1 cellular context compared by ENCODE assay signal in the genomic region with DNA sequence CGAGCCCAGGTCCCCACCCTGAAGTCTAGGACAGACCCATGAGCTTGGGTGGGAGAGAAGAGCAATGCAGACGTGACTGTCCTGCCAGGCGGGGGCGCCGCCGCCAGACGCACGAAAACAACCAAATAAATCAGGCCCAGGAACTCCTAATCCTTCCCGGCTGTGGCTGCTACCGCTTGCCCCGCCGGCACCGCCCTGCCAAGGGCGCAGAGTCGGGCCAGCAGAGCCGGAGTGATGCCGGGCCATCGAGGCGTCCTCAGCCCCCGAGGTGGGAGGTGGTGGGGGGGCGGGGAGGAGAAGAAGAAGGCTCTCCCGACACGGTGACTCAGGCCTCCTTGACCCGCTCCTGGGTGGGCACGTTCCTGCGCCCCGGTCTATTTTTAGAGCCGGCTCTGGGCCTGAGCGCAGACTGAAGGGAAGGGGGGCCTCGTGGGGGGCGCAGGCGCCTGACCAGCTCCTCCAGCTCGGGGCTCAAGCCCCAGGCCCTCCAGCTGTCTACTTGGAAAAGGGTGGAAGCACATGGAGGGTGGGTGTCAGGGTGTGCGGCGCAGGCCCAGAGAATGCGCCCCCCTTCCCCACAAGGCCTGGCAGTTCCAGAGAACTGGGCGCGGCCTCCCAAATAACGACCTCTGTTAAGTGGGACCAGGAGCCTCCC.
TF ChIP-seq lines count a peak whose summit lies in the region.

No MANE protein-coding gene starts in this region.

TF ChIP-seq in K562, 482 proteins besides CTCF, POLR2A, EP300 and RAD21 (continued from another document):
- TF ChIP-seq, protein P1, sequence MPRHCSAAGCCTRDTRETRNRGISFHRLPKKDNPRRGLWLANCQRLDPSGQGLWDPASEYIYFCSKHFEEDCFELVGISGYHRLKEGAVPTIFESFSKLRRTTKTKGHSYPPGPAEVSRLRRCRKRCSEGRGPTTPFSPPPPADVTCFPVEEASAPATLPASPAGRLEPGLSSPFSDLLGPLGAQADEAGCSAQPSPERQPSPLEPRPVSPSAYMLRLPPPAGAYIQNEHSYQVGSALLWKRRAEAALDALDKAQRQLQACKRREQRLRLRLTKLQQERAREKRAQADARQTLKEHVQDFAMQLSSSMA (CRISPR knock-in tag; IDR thresholded peaks at IDR 0.05), result no peak
- TF ChIP-seq SMAD1 (IDR thresholded peaks at IDR 0.05; ENCODE audit: low read depth, low read length, partially characterized antibody) (no peak), ZNF785 (CRISPR knock-in tag; IDR thresholded peaks at IDR 0.05) (no peak), ZNF134 (CRISPR knock-in tag; conservative IDR thresholded peaks at IDR 0.05) (no peak), JUNB (CRISPR knock-in tag; conservative IDR thresholded peaks at IDR 0.05) (no peak), PHTF2 (CRISPR knock-in tag; IDR thresholded peaks at IDR 0.05) (no peak), ZNF23 (CRISPR knock-in tag; IDR thresholded peaks at IDR 0.05) (no peak), ILK (tag; IDR thresholded peaks at IDR 0.05; ENCODE audit: borderline replicate concordance, low read depth) (no peak), ZNF282 (CRISPR knock-in tag; IDR thresholded peaks at IDR 0.05) (no peak), EGR1 (conservative IDR thresholded peaks at IDR 0.05) (peak; percentile 20; the same call in 1 of the 2 replicates), TAF9B (IDR thresholded peaks at IDR 0.05; ENCODE audit: partially characterized antibody) (no peak), TEAD4 (IDR thresholded peaks at IDR 0.05; ENCODE audit: low read length) (no peak), TEAD4 (CRISPR knock-in tag; IDR thresholded peaks at IDR 0.05; ENCODE audit: borderline replicate concordance) (peak; percentile 39; the same call in 1 of the 2 replicates), SMC3 (conservative IDR thresholded peaks at IDR 0.05; ENCODE audit: insufficient read depth, low read depth, low read length) (peak; percentile 35; the same call in 1 of the 2 replicates), SLC30A9 (CRISPR knock-in tag; IDR thresholded peaks at IDR 0.05) (no peak), KDM1A (IDR thresholded peaks at IDR 0.05) (peak; percentile 58 to 61; a peak in 2 of 4 replicates), HLTF (IDR thresholded peaks at IDR 0.05) (no peak), RCOR1 (IDR thresholded peaks at IDR 0.05; ENCODE audit: borderline replicate concordance in 1 of 2, low read depth in 2 of 2, low read length in 2 of 2) (peak in 1 of 2 experiments; percentile 73; a peak in 2 of 4 replicates), CREM (IDR thresholded peaks at IDR 0.05; ENCODE audit: low read depth) (0 out of 2 replicates have a peak, but pooled peaks have one; percentile 13), TEAD1 (CRISPR knock-in tag; IDR thresholded peaks at IDR 0.05) (0 out of 4 replicates have a peak, but pooled peaks of 1 of the 2 experiments have one; percentile 20), ESRRB (CRISPR knock-in tag; IDR thresholded peaks at IDR 0.05; ENCODE audit: borderline replicate concordance) (no peak), NRF1 (conservative IDR thresholded peaks at IDR 0.05 in 1 of 2, IDR thresholded peaks at IDR 0.05 in 1 of 2) (no peak)
- TF ChIP-seq, protein P2, sequence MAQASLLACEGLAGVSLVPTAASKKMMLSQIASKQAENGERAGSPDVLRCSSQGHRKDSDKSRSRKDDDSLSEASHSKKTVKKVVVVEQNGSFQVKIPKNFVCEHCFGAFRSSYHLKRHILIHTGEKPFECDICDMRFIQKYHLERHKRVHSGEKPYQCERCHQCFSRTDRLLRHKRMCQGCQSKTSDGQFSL (CRISPR knock-in tag; IDR thresholded peaks at IDR 0.05), result peak; percentile 82
- TF ChIP-seq, protein P2 (tag; IDR thresholded peaks at IDR 0.05), result no peak
- TF ChIP-seq, protein P3, sequence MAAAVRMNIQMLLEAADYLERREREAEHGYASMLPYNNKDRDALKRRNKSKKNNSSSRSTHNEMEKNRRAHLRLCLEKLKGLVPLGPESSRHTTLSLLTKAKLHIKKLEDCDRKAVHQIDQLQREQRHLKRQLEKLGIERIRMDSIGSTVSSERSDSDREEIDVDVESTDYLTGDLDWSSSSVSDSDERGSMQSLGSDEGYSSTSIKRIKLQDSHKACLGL (CRISPR knock-in tag; IDR thresholded peaks at IDR 0.05; ENCODE audit: borderline replicate concordance, poor library complexity, severe bottlenecking), result no peak
- TF ChIP-seq, protein P4, sequence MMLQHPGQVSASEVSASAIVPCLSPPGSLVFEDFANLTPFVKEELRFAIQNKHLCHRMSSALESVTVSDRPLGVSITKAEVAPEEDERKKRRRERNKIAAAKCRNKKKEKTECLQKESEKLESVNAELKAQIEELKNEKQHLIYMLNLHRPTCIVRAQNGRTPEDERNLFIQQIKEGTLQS (IDR thresholded peaks at IDR 0.05), result no peak
- TF ChIP-seq, protein P4 (CRISPR knock-in tag; conservative IDR thresholded peaks at IDR 0.05), result no peak
- TF ChIP-seq, protein P5, sequence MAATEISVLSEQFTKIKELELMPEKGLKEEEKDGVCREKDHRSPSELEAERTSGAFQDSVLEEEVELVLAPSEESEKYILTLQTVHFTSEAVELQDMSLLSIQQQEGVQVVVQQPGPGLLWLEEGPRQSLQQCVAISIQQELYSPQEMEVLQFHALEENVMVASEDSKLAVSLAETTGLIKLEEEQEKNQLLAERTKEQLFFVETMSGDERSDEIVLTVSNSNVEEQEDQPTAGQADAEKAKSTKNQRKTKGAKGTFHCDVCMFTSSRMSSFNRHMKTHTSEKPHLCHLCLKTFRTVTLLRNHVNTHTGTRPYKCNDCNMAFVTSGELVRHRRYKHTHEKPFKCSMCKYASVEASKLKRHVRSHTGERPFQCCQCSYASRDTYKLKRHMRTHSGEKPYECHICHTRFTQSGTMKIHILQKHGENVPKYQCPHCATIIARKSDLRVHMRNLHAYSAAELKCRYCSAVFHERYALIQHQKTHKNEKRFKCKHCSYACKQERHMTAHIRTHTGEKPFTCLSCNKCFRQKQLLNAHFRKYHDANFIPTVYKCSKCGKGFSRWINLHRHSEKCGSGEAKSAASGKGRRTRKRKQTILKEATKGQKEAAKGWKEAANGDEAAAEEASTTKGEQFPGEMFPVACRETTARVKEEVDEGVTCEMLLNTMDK (IDR thresholded peaks at IDR 0.05; ENCODE audit: borderline replicate concordance, insufficient read depth, low read depth, low read length, poor library complexity, severe bottlenecking), result peak; percentile 35
- TF ChIP-seq, protein P6, sequence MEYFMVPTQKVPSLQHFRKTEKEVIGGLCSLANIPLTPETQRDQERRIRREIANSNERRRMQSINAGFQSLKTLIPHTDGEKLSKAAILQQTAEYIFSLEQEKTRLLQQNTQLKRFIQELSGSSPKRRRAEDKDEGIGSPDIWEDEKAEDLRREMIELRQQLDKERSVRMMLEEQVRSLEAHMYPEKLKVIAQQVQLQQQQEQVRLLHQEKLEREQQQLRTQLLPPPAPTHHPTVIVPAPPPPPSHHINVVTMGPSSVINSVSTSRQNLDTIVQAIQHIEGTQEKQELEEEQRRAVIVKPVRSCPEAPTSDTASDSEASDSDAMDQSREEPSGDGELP (CRISPR knock-in tag; IDR thresholded peaks at IDR 0.05; ENCODE audit: borderline replicate concordance), result peak; percentile 34; the same call in 1 of the 2 replicates
